In genomic region chr6:135815216-135815615, GRCh38 we compare ENCODE assay signal across 2 cellular contexts.
TF ChIP-seq lines count a peak whose summit lies in the region.

No MANE protein-coding gene starts in this region.

TF ChIP-seq in HepG2, 621 proteins besides CTCF, POLR2A, EP300 and RAD21:
- TF ChIP-seq ZSCAN25 (CRISPR knock-in tag; IDR thresholded peaks at IDR 0.05), result no peak
- no peak for TF ChIP-seq ZSCAN22 (CRISPR knock-in tag; IDR thresholded peaks at IDR 0.05)
- TF ChIP-seq HOMEZ (CRISPR knock-in tag; IDR thresholded peaks at IDR 0.05; ENCODE audit: low read depth), result no peak
- TF ChIP-seq SIN3B (IDR thresholded peaks at IDR 0.05; ENCODE audit: low read length), result no peak
- TF ChIP-seq RAD51 (IDR thresholded peaks at IDR 0.05; ENCODE audit: borderline replicate concordance), result peak; percentile 75; the same call in 1 of the 2 replicates
- TF ChIP-seq SIN3A (IDR thresholded peaks at IDR 0.05; ENCODE audit: borderline replicate concordance, low read depth, low read length), result no peak
- TF ChIP-seq GLI4 (CRISPR knock-in tag; IDR thresholded peaks at IDR 0.05; ENCODE audit: borderline replicate concordance), result no peak
- no peak for TF ChIP-seq ZNF136 (CRISPR knock-in tag; IDR thresholded peaks at IDR 0.05; ENCODE audit: low read depth)

TF ChIP-seq in H1, 55 proteins besides CTCF, POLR2A, EP300 and RAD21:
- no peak for TF ChIP-seq KDM4A (IDR thresholded peaks at IDR 0.05; ENCODE audit: low read depth, low read length, severe bottlenecking)
- TF ChIP-seq MAX (IDR thresholded peaks at IDR 0.05), result no peak
- TF ChIP-seq USF2 (IDR thresholded peaks at IDR 0.05; ENCODE audit: low read length), result peak; percentile 44; the same call in 1 of the 2 replicates
- no peak for TF ChIP-seq RXRA (IDR thresholded peaks at IDR 0.05; ENCODE audit: insufficient read depth, low read depth, low read length)
